ENCODE assay signal across 18 cellular contexts in the genomic region with DNA sequence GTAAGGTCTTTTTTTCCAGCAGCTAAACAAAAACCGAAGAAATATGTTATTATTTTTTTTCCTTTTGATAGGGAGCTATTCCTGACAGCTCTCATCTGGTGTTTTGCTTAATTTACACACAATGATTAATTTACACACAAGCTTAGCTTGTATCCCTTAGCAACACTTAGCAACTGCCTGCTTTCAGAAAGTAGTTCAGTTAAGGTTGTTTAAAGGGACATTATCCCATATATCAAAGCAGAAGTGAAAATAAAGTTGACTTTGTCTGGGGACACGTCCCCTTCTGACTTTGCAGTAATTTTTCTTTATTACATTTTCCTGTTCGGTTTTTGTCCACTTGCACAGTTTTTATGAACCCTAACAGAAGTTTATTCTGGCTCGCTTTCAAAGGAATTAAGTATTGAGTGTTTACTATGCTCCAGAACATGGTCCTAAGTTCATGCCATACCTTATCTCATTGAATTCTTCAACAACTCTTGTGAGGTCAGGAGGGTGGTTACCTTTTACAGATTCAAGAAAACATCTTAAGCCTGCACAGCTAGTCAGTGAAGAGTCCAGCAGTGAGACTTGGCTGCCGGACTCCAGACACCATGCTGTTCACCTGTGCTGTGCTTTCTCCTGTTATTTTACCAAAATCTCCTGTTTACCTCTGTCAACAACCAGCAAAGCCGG.
"Had no signal": no experiment of that assay in that cellular context is flagged by ENCODE, and none has a peak within 500 bp of the region (broad histone marks: within the 10 kb centered on the region; RNA-seq: fewer than 3 reads in every experiment).

No MANE protein-coding gene starts in this region.

- H3K27ac ChIP-seq: ascending aorta, breast epithelium, gastrocnemius medialis, heart left ventricle, tibial artery, WERI-Rb-1 had no signal

- ATAC-seq: gastrocnemius medialis, heart left ventricle, SK-N-SH treated with all-trans-retinoic acid at 6 μM for 48 hours had no signal

- DNase-seq: activated CD4-positive, alpha-beta T cell treated with anti-CD3 and anti-CD28 coated beads, Interleukin-2, amount 50 U/mL, for 48 hours; activated naive CD4-positive, alpha-beta T cell treated with anti-CD3 and anti-CD28 coated beads, Interleukin-2, amount 10 ng/mL, durations not matched to agents 7 days and 5 days; cerebellar nuclear complex; dermis blood vessel endothelial cell; endodermal cell; erythroblast; gastrocnemius medialis; heart left ventricle; left cardiac atrium; stimulated activated CD4-positive, alpha-beta T cell treated with anti-CD3 and anti-CD28 coated beads, Interleukin-15, amount 100 ng/mL, for 24 hours; stimulated activated CD4-positive, alpha-beta T cell treated with anti-CD3 and anti-CD28 coated beads, Interleukin-4, amount 100 ng/mL, for 1 hour; stimulated activated naive CD4-positive, alpha-beta T cell; T-helper 1 cell; tibial artery; WERI-Rb-1 had no signal

- H3K27me3 ChIP-seq: ascending aorta, breast epithelium, gastrocnemius medialis, heart left ventricle, tibial artery had no signal

- H3K4me1 ChIP-seq: ascending aorta, breast epithelium, gastrocnemius medialis, heart left ventricle, tibial artery had no signal

- H3K4me3 ChIP-seq: ascending aorta, breast epithelium, gastrocnemius medialis, heart left ventricle, tibial artery had no signal

- H3K36me3 ChIP-seq: breast epithelium, gastrocnemius medialis, heart left ventricle, tibial artery, WERI-Rb-1 had no signal
